ENCODE assay signal across 11 cellular contexts in the genomic region with DNA sequence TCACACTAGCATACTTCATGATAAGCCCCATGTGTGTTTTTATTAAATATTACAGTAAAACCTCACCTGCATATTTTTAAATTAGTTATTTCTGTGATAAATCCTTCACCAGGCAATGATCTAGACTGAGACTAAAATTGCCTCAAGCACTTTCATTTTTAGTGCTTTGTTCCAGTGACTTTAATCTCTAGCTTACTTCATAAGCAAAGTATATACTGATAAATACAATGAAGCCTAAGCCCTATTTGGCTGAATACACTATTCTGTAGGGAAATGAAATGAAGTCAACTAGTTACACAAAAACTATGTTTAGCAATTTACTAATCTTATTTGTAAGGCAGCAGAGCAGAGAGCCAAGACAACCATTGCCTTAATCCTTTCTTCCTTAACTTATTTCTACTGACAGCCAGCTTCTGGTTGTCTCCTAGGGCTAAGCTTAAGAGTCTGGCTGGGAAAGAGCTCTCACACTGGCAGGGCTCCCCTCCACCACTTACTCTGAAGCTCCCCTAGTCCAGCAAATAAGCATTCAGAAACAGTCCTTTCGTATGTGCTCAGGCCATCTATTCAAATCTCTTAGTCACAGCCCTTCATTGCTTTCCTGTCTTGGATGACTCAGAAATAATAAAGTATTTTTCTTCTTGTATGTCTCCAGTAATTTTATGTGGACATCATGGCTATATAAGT. TPM values are rescaled to one million over a fixed set of nuclear protein-coding genes. Genes with fewer than 3 reads are reported as not detected.
DNase-seq lines count a peak whose midpoint lies in the region; TF ChIP-seq lines count a peak whose summit lies in the region.
"Had no signal": no experiment of that assay in that cellular context is flagged by ENCODE, and none has a peak within 500 bp of the region (broad histone marks: within the 10 kb centered on the region; RNA-seq: fewer than 3 reads in every experiment).

No MANE protein-coding gene starts in this region.

- no peaks in the 10 kb centered on the region for H3K36me3 Mint-ChIP-seq in glutamatergic neuron (ENCODE audit: unreplicated experiment)

- no peak overlapping the region for H3K4me3 Mint-ChIP-seq in glutamatergic neuron (ENCODE audit: unreplicated experiment)
- H3K4me3 Mint-ChIP-seq: T-helper 1 cell treated with Interleukin-12 subunit alpha and Interleukin-12 subunit beta and Interleukin-4 antibody, amounts not matched to agents 30 μg/mL and 1 μg/mL, for 36 hours had no signal

- H3K9me3 ChIP-seq in HAP-1 (no peaks in the 10 kb centered on the region), PC-9 (ENCODE audit: insufficient read depth, low read depth) (no peaks in the 10 kb centered on the region), skeletal muscle satellite cell (replicated peaks; ENCODE audit: low read length) (peaks cover 4% of the 10 kb centered on the region), esophagus muscularis mucosa (no peaks in the 10 kb centered on the region)
- H3K9me3 ChIP-seq: neutrophil had no signal

- DNase-seq in HAP-1 (ENCODE audit: low spot score in 2 of 2): peak; percentile 51 to 90
- no peak for DNase-seq in PC-9
- peak; percentile 92 for DNase-seq in fibroblast of pulmonary artery (ENCODE audit: low read depth)
- DNase-seq in C1 segment of cervical spinal cord (lab: John Stamatoyannopoulos, UW): no peak
- no peak for DNase-seq in esophagus muscularis mucosa (ENCODE audit: extremely low spot score)
- no peak for DNase-seq in glutamatergic neuron
- DNase-seq: kidney, NCI-H1417 treated with DMSO at 0.1 percent for 48 hours had no signal

- POLR2A ChIA-PET in PC-9 (lab: Charles Lee; ENCODE audit: unreplicated experiment): interaction anchor here (0.6 kb wide), 1 partner anchor 87 kb away, joined by 3 read pairs; no protein-coding TSS in a partner anchor

- in situ Hi-C loops in HAP-1 (cut with MboI; ENCODE audit: low sequenced_read_pairs): no loop called here

- peak overlapping the region; percentile 10 for H3K9ac ChIP-seq in skeletal muscle satellite cell (ENCODE audit: low read depth, low read length)

- no peak overlapping the region; the same call in 1 of the 2 replicates for H2AFZ ChIP-seq in PC-9

- intact Hi-C loops in PC-9 (cut with micrococcal nuclease; ENCODE audit: unreplicated experiment) (no loop called here), esophagus muscularis mucosa (cut with DNase I) (no loop called here)

- H3K36me3 ChIP-seq in HAP-1 (replicated peaks) (no peaks in the 10 kb centered on the region), PC-9 (ENCODE audit: low read depth) (no peaks in the 10 kb centered on the region), skeletal muscle satellite cell (ENCODE audit: insufficient read depth, low read length) (no peaks in the 10 kb centered on the region), esophagus muscularis mucosa (no peaks in the 10 kb centered on the region)
- H3K36me3 ChIP-seq: neutrophil had no signal

- H3K4me1 ChIP-seq in HAP-1 (peaks cover 16% of the 10 kb centered on the region), PC-9 (replicated peaks; ENCODE audit: insufficient read depth) (peaks cover 12% of the 10 kb centered on the region), skeletal muscle satellite cell (ENCODE audit: control insufficient read depth, insufficient read depth, low read length) (peaks cover 15% of the 10 kb centered on the region), esophagus muscularis mucosa (no peaks in the 10 kb centered on the region)

- no peak overlapping the region for H3K27ac Mint-ChIP-seq in glutamatergic neuron (ENCODE audit: unreplicated experiment)
- H3K27ac Mint-ChIP-seq: T-helper 1 cell treated with Interleukin-12 subunit alpha and Interleukin-12 subunit beta and Interleukin-4 antibody, amounts not matched to agents 30 μg/mL and 1 μg/mL, for 36 hours had no signal

- TF ChIP-seq POLR2A in esophagus muscularis mucosa (IDR thresholded peaks at IDR 0.05; ENCODE audit: low read depth): no peak

- no peaks in the 10 kb centered on the region for H3K79me2 ChIP-seq in PC-9 (ENCODE audit: low read depth)

- no peak for TF ChIP-seq EP300 in esophagus muscularis mucosa (IDR thresholded peaks at IDR 0.05)

- H3K4me3 ChIP-seq in HAP-1: no peak overlapping the region
- no peak overlapping the region for H3K4me3 ChIP-seq in PC-9
- H3K4me3 ChIP-seq in fibroblast of pulmonary artery (replicated peaks; ENCODE audit: low read depth, low read length): no peak overlapping the region
- H3K4me3 ChIP-seq in skeletal muscle satellite cell (ENCODE audit: low read length): no peak overlapping the region
- H3K4me3 ChIP-seq in esophagus muscularis mucosa: no peak overlapping the region

- peaks cover 1% of the 10 kb centered on the region for H3K27me3 Mint-ChIP-seq in glutamatergic neuron (ENCODE audit: unreplicated experiment)

- BruUV-seq in PC-9 (replicated peaks; lab: Mats Ljungman, UMichigan): no TSS peak

- H3K9me3 Mint-ChIP-seq in glutamatergic neuron (ENCODE audit: unreplicated experiment): no peaks in the 10 kb centered on the region
- H3K9me3 Mint-ChIP-seq: T-helper 1 cell treated with Interleukin-12 subunit alpha and Interleukin-12 subunit beta and Interleukin-4 antibody, amounts not matched to agents 30 μg/mL and 1 μg/mL, for 36 hours had no signal

- CTCF ChIA-PET in PC-9 (lab: Charles Lee): interaction anchor here (0.7 kb wide), 2 partner anchors 15 to 29 kb away, joined by 3 read pairs; no protein-coding TSS in a partner anchor

- H3F3A ChIP-seq in PC-9 (ENCODE audit: insufficient read depth, low read depth): no peaks in the 10 kb centered on the region

- H4K20me1 ChIP-seq in PC-9 (ENCODE audit: insufficient read depth): no peaks in the 10 kb centered on the region

- H3K27me3 ChIP-seq in HAP-1 (ENCODE audit: low read depth) (peaks cover 5% of the 10 kb centered on the region; the same call in 1 of the 2 replicates), PC-9 (ENCODE audit: insufficient read depth, low read depth) (no peaks in the 10 kb centered on the region), skeletal muscle satellite cell (ENCODE audit: control insufficient read depth, insufficient read depth, low read length) (no peaks in the 10 kb centered on the region), esophagus muscularis mucosa (no peaks in the 10 kb centered on the region)
- H3K27me3 ChIP-seq: neutrophil had no signal

- TF ChIP-seq CTCF in PC-9 (conservative IDR thresholded peaks at IDR 0.05) (no peak), fibroblast of pulmonary artery (IDR thresholded peaks at IDR 0.05; ENCODE audit: low read length, missing control alignments) (no peak), esophagus muscularis mucosa (IDR thresholded peaks at IDR 0.05) (no peak), glutamatergic neuron (IDR thresholded peaks at IDR 0.05; ENCODE audit: partially characterized antibody, unreplicated experiment) (no peak)

- H3K4me1 Mint-ChIP-seq in glutamatergic neuron (ENCODE audit: low read depth, unreplicated experiment): no peaks in the 10 kb centered on the region

- peak overlapping the region; percentile 44; the same call in 1 of the 2 replicates for H3K27ac ChIP-seq in PC-9
- H3K27ac ChIP-seq in esophagus muscularis mucosa (replicated peaks in 1 of 4): no peak overlapping the region
- H3K27ac ChIP-seq: neutrophil had no signal

- no peaks in the 10 kb centered on the region for H3K9me2 ChIP-seq in PC-9 (ENCODE audit: insufficient read depth)

- WGBS in esophagus muscularis mucosa: 48% methylated on average over 1 of the region's 1 CpG

- H3K4me2 ChIP-seq in PC-9: peak overlapping the region; percentile 36; the same call in 1 of the 2 replicates
- peak overlapping the region; percentile 66 for H3K4me2 ChIP-seq in skeletal muscle satellite cell (ENCODE audit: low read length)

RNA-seq across cellular contexts. Expression of gene MTAP, which starts 31.4 kb away (rescaled TPM):
- total RNA-seq in PC-9 (2021) (44.1 and 46.1 TPM in 2 replicates), esophagus muscularis mucosa (10 to 100 TPM; 18.1 to 26.0 (median 22.1) TPM), glutamatergic neuron (ENCODE audit: unreplicated experiment) (48.1 TPM)
- 30.8 and 47.9 TPM in 2 replicates for total RNA-seq in skeletal muscle satellite cell (2012; rRNA removed)

Comparison
In these comparisons a context has a peak if more than half of its experiments do, and no peak if none do; other contexts are left out.
1. DNase-seq: peak in HAP-1 (2 of 2) and fibroblast of pulmonary artery (single experiment); none in PC-9 (0 of 2), C1 segment of cervical spinal cord (0 of 14), esophagus muscularis mucosa (single experiment) and glutamatergic neuron (single experiment).